ENCODE assay signal across 16 cellular contexts in genomic region chr2:235007664-235008457, GRCh38. TPM values are rescaled to one million over a fixed set of nuclear protein-coding genes. Genes with fewer than 3 reads are reported as not detected.
DNase-seq lines count a peak whose midpoint lies in the region; ATAC-seq and TF ChIP-seq lines count a peak whose summit lies in the region.
"Had no signal": no experiment of that assay in that cellular context is flagged by ENCODE, and none has a peak within 500 bp of the region (broad histone marks: within the 10 kb centered on the region; RNA-seq: fewer than 3 reads in every experiment).

No MANE protein-coding gene starts in this region.

- no peak overlapping the region for H3K4me3 ChIP-seq in right lobe of liver
- no peak overlapping the region for H3K4me3 ChIP-seq in skin epidermis
- H3K4me3 ChIP-seq: left ventricle myocardium inferior had no signal

- peak overlapping the region; percentile 17 for H3K27ac Mint-ChIP-seq in HFFc6
- peak overlapping the region; percentile 9 for H3K27ac Mint-ChIP-seq in MCF 10A (ENCODE audit: low read depth, unreplicated experiment)

- H3K4me1 Mint-ChIP-seq in HFFc6 (ENCODE audit: low read depth), result peaks cover 46% of the 10 kb centered on the region
- H3K4me1 Mint-ChIP-seq in MCF 10A (ENCODE audit: insufficient read depth, unreplicated experiment), result peaks cover 24% of the 10 kb centered on the region

- POLR2A ChIA-PET in MCF 10A (lab: Yijun Ruan, JAX), result interaction anchor here (1.0 to 1.3 kb wide), 2 partner anchors 18 to 44 kb away, joined by 5 read pairs; no protein-coding TSS in a partner anchor

- DNase-seq in HFFc6 (no peak), MCF 10A (ENCODE audit: unreplicated experiment) (no peak), right lobe of liver (no peak), HuH-7 (ENCODE audit: low spot score) (no peak), NCI-H1105 treated with DMSO at 0.1 percent for 48 hours (lab: John Stamatoyannopoulos, UW) (no peak)
- no peak for DNase-seq in activated CD4-positive, CD25-positive, alpha-beta regulatory T cell treated with anti-CD3 and anti-CD28 coated beads, Interleukin-2, amount 50 U/mL, for 72 hours
- no peak for DNase-seq in activated naive CD4-positive, alpha-beta T cell (lab: John Stamatoyannopoulos, UW)
- DNase-seq: activated CD4-positive, alpha-beta T cell treated with anti-CD3 and anti-CD28 coated beads, Interleukin-2, amount 50 U/mL, for 4 hours; activated T-cell treated with anti-CD3 and anti-CD28 coated beads, Interleukin-2, amount 50 U/mL, for 4 hours; HCEC 1CT; left ventricle myocardium inferior; NCI-H1436; NCI-H524 treated with DMSO at 0.1 percent for 48 hours had no signal

- CTCF ChIA-PET in MCF 10A (lab: Yijun Ruan, JAX), result no interaction called here

- H3K36me3 Mint-ChIP-seq in HFFc6 (ENCODE audit: low read depth) (peaks cover 70% of the 10 kb centered on the region), MCF 10A (ENCODE audit: insufficient read depth, unreplicated experiment) (peaks cover 12% of the 10 kb centered on the region)

- no TSS peak for BruUV-seq in MCF 10A (replicated peaks; lab: Mats Ljungman, UMichigan)

- no peaks in the 10 kb centered on the region for H3K27me3 ChIP-seq in right lobe of liver

- peak in 2 of 4 donors; percentile 1 for ATAC-seq in right lobe of liver
- ATAC-seq: activated T-cell treated with anti-CD3 and anti-CD28 coated beads, Interleukin-2, amount 50 U/mL, for 4 hours had no signal

- 100% methylated on average over 3 of the region's 25 CpGs for WGBS in right lobe of liver (ENCODE audit: insufficient coverage, low coverage, low lambda C conversion rate, missing lambda C conversion rate)

- H3K9me3 Mint-ChIP-seq in HFFc6 (no peaks in the 10 kb centered on the region; the same call in 1 of the 2 replicates), MCF 10A (ENCODE audit: unreplicated experiment) (no peaks in the 10 kb centered on the region)
- H3K9me3 Mint-ChIP-seq: activated T-cell treated with anti-CD3 and anti-CD28 coated beads, Interleukin-2, amount 50 U/mL, for 4 hours had no signal

- H3K4me3 Mint-ChIP-seq in HFFc6, result no peak overlapping the region
- H3K4me3 Mint-ChIP-seq in MCF 10A (ENCODE audit: unreplicated experiment), result no peak overlapping the region
- H3K4me3 Mint-ChIP-seq: activated T-cell treated with anti-CD3 and anti-CD28 coated beads, Interleukin-2, amount 50 U/mL, for 4 hours had no signal

- peak overlapping the region in 2 of 3 donors; percentile 66 to 68 for H3K27ac ChIP-seq in right lobe of liver
- H3K27ac ChIP-seq in skin epidermis, result peak overlapping the region in 11 of 21 experiments; percentile 7 to 73 (median 47)
- H3K27ac ChIP-seq: KMS-11, left ventricle myocardium inferior had no signal

- TF ChIP-seq POLR2A in right lobe of liver (IDR thresholded peaks at IDR 0.05), result no peak

- peaks cover 15% of the 10 kb centered on the region for H3K27me3 Mint-ChIP-seq in HFFc6 (ENCODE audit: insufficient read depth)
- no peaks in the 10 kb centered on the region for H3K27me3 Mint-ChIP-seq in MCF 10A (ENCODE audit: insufficient read depth, unreplicated experiment)

- intact Hi-C loops in MCF 10A (cut with micrococcal nuclease) (no loop called here), right lobe of liver (cut with DNase I) (no loop called here)

- no peaks in the 10 kb centered on the region for H3K36me3 ChIP-seq in right lobe of liver
- H3K36me3 ChIP-seq: left ventricle myocardium inferior had no signal

- H3K9me3 ChIP-seq in right lobe of liver, result no peaks in the 10 kb centered on the region
- H3K9me3 ChIP-seq: left ventricle myocardium inferior had no signal

- TF ChIP-seq CTCF in HFFc6 (IDR thresholded peaks at IDR 0.05) (no peak), MCF 10A (IDR thresholded peaks at IDR 0.05; ENCODE audit: unreplicated experiment) (no peak), right lobe of liver (IDR thresholded peaks at IDR 0.05) (no peak)

- peaks cover 0 to 48% (median 18%) of the 10 kb centered on the region in 4 donors for H3K4me1 ChIP-seq in right lobe of liver

RNA-seq across cellular contexts. Expression of gene SH3BP4, which starts 56.0 kb away (rescaled TPM):
- total RNA-seq in HFFc6 (2021; fragmentation: NEBNext Ultra II Directional; extraction: Animal tissue kit (Norgen Biotek cat#: 25700)), result 10 to 100 TPM; 82.3 to 98.7 (median 87.8) TPM
- total RNA-seq in MCF 10A (2022) (57.6 and 59.7 TPM in 2 replicates), right lobe of liver (10 to 100 TPM; 18.8 to 30.4 (median 26.3) TPM)
- total RNA-seq: T-helper 2 cell treated with Interferon-gamma antibody and Interleukin-4, amounts not matched to agents 100 ng/mL and 5 ng/mL, for 36 hours had no signal
